ENCODE assay signal across 33 cellular contexts in genomic region chr15:67212655-67213054, GRCh38. TPM values are rescaled to one million over a fixed set of nuclear protein-coding genes. Genes with fewer than 3 reads are reported as not detected.
"Had no signal": no experiment of that assay in that cellular context is flagged by ENCODE, and none has a peak within 500 bp of the region (broad histone marks: within the 10 kb centered on the region; RNA-seq: fewer than 3 reads in every experiment).

No MANE protein-coding gene starts in this region.

- H3K36me3 ChIP-seq: gastrocnemius medialis had no signal

- H3K27me3 ChIP-seq: ascending aorta, breast epithelium, cardiac muscle cell, esophagus muscularis mucosa, foreskin keratinocyte, gastrocnemius medialis, heart right ventricle, hepatocyte had no signal

- H3K27ac ChIP-seq: ascending aorta, breast epithelium, cardiac muscle cell, coronary artery, esophagus muscularis mucosa, foreskin keratinocyte, gastrocnemius medialis, heart right ventricle, hepatocyte, WERI-Rb-1 had no signal

- H3K4me1 ChIP-seq: breast epithelium, foreskin keratinocyte, heart right ventricle had no signal

- H3K4me3 ChIP-seq: ascending aorta, breast epithelium, cardiac muscle cell, coronary artery, esophagus muscularis mucosa, gastrocnemius medialis, heart right ventricle, hepatocyte had no signal

- DNase-seq: activated B cell treated with CpG ODN at 0.5 μM for 24 hours; activated CD4-positive, alpha-beta memory T cell treated with anti-CD3 and anti-CD28 coated beads for 36 hours; activated CD4-positive, alpha-beta T cell treated with anti-CD3 and anti-CD28 coated beads for 36 hours; activated CD4-positive, alpha-beta T cell treated with anti-CD3 and anti-CD28 coated beads, Interleukin-2, amount 10 ng/mL, durations not matched to agents 24 days and 14 days; activated CD4-positive, CD25-positive, alpha-beta regulatory T cell treated with anti-CD3 and anti-CD28 coated beads, Interleukin-2, amount 50 U/mL, for 72 hours; activated CD8-positive, alpha-beta memory T cell treated with anti-CD3 and anti-CD28 coated beads, Interleukin-2, amount 10 ng/mL, durations not matched to agents 7 days and 5 days; activated CD8-positive, alpha-beta memory T cell treated with anti-CD3 and anti-CD28 coated beads, Interleukin-2, amount 50 U/mL, for 4 hours; activated CD8-positive, alpha-beta T cell treated with anti-CD3 and anti-CD28 coated beads, Interleukin-2, amount 10 ng/mL, durations not matched to agents 7 days and 5 days; activated effector memory CD4-positive, alpha-beta T cell treated with anti-CD3 and anti-CD28 coated beads, Interleukin-2, amount 50 U/mL, for 16 hours; activated naive CD4-positive, alpha-beta T cell treated with anti-CD3 and anti-CD28 coated beads for 36 hours; activated naive CD8-positive, alpha-beta T cell treated with anti-CD3 and anti-CD28 coated beads for 36 hours; activated naive CD8-positive, alpha-beta T cell treated with anti-CD3 and anti-CD28 coated beads, Interleukin-2, amount 50 U/mL, for 24 hours; activated T-cell treated with anti-CD3 and anti-CD28 coated beads, Interleukin-2, amount 50 U/mL, for 1 hour; activated T-cell treated with anti-CD3 and anti-CD28 coated beads, Interleukin-2, amount 50 U/mL, for 48 hours; central memory CD4-positive, alpha-beta T cell; cerebellar nuclear complex; dermis blood vessel endothelial cell; effector CD4-positive, alpha-beta T cell; effector memory CD8-positive, alpha-beta T cell; erythroblast; foreskin keratinocyte; gastrocnemius medialis; glutamatergic neuron; heart right ventricle; T-helper 17 cell; T1000; WERI-Rb-1 had no signal

- H2AFZ ChIP-seq: hepatocyte had no signal

- ATAC-seq: activated CD4-positive, alpha-beta T cell treated with anti-CD3 and anti-CD28 coated beads for 36 hours; activated CD8-positive, alpha-beta memory T cell treated with anti-CD3 and anti-CD28 coated beads, Interleukin-2, amount 10 ng/mL, durations not matched to agents 7 days and 5 days; activated CD8-positive, alpha-beta T cell treated with anti-CD3 and anti-CD28 coated beads, Interleukin-2, amount 10 ng/mL, durations not matched to agents 7 days and 5 days; activated naive CD8-positive, alpha-beta T cell treated with anti-CD3 and anti-CD28 coated beads, Interleukin-2, amount 50 U/mL, for 24 hours; effector memory CD8-positive, alpha-beta T cell; foreskin keratinocyte; gastrocnemius medialis; heart right ventricle; T-helper 17 cell had no signal

- H3K4me2 ChIP-seq: hepatocyte had no signal

- H3K9me3 ChIP-seq: ascending aorta, breast epithelium, esophagus muscularis mucosa, gastrocnemius medialis, heart right ventricle had no signal

RNA-seq across cellular contexts. Expression of gene IQCH, which starts 41.9 kb away (rescaled TPM):
- total RNA-seq: ascending aorta had no signal
